Comparison of ENCODE assay signal across 11 cellular contexts in the genomic region with DNA sequence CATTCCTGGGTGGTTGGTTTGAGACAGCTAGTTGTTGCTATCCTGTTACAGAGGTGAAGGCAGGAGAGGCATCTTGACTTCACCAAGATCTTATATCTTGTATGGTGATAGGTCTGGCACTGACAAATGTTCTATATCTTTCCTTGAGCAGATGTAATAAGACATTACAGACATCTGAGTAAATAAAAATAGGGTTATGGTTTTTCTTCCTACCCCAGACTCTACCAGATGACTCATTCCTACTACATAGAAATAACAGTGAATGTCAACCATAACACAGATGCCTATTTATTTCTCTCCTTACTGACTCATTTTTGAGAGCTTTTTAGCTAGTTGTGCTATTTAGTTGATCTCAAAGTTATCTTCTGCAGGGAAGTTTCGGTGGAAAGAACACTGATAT. TPM values are rescaled to one million over a fixed set of nuclear protein-coding genes. Genes with fewer than 3 reads are reported as not detected.
DNase-seq lines count a peak whose midpoint lies in the region; ATAC-seq and TF ChIP-seq lines count a peak whose summit lies in the region.
"Had no signal": no experiment of that assay in that cellular context is flagged by ENCODE, and none has a peak within 500 bp of the region (broad histone marks: within the 10 kb centered on the region; RNA-seq: fewer than 3 reads in every experiment).

No MANE protein-coding gene starts in this region.

- CTCF ChIA-PET in activated CD8-positive, alpha-beta T cell treated with anti-CD3 and anti-CD28 coated beads for 36 hours (lab: Charles Lee): interaction anchor here (1.0 to 1.5 kb wide), 2 partner anchors 12 to 14 kb away, joined by 3 to 5 read pairs; no protein-coding TSS in a partner anchor

- no peaks in the 10 kb centered on the region for H3K9me3 Mint-ChIP-seq in activated T-cell treated with anti-CD3 and anti-CD28 coated beads, Interleukin-2, amount 50 U/mL, for 24 hours
- H3K9me3 Mint-ChIP-seq in activated CD8-positive, alpha-beta T cell treated with anti-CD3 and anti-CD28 coated beads for 36 hours: no peaks in the 10 kb centered on the region
- no peaks in the 10 kb centered on the region for H3K9me3 Mint-ChIP-seq in stimulated activated memory B cell treated with anti-CD40 and anti-IgM and Interleukin-4, amounts not matched to agents 10 μg/mL and 1 μg/mL and 100 μg/mL, for 72 hours

- no peak for TF ChIP-seq CTCF in activated CD8-positive, alpha-beta T cell treated with anti-CD3 and anti-CD28 coated beads for 36 hours (IDR thresholded peaks at IDR 0.05)
- TF ChIP-seq CTCF in heart left ventricle (IDR thresholded peaks at IDR 0.05): no peak

- ATAC-seq in HG02885 (IDR thresholded peaks at IDR 0.05; ENCODE audit: poor library complexity, unreplicated experiment) (peak; percentile 72), heart left ventricle (no peak)
- peak; percentile 77 for ATAC-seq in activated CD8-positive, alpha-beta T cell treated with anti-CD3 and anti-CD28 coated beads for 36 hours
- no peak for ATAC-seq in stimulated activated memory B cell treated with anti-CD40 and anti-IgM and Interleukin-4, amounts not matched to agents 10 μg/mL and 1 μg/mL and 100 μg/mL, for 72 hours

- no peak overlapping the region for H3K4me3 ChIP-seq in heart left ventricle
- H3K4me3 ChIP-seq: Peyer's patch had no signal

- H3K27me3 ChIP-seq in heart left ventricle: no peaks in the 10 kb centered on the region
- H3K27me3 ChIP-seq: Peyer's patch had no signal

- H3K27me3 Mint-ChIP-seq in activated T-cell treated with anti-CD3 and anti-CD28 coated beads, Interleukin-2, amount 50 U/mL, for 24 hours: peaks cover 8% of the 10 kb centered on the region
- H3K27me3 Mint-ChIP-seq in activated CD8-positive, alpha-beta T cell treated with anti-CD3 and anti-CD28 coated beads for 36 hours: no peaks in the 10 kb centered on the region
- no peaks in the 10 kb centered on the region for H3K27me3 Mint-ChIP-seq in stimulated activated memory B cell treated with anti-CD40 and anti-IgM and Interleukin-4, amounts not matched to agents 10 μg/mL and 1 μg/mL and 100 μg/mL, for 72 hours

- POLR2A ChIA-PET in activated CD8-positive, alpha-beta T cell treated with anti-CD3 and anti-CD28 coated beads for 36 hours (lab: Charles Lee): interaction anchor here (1.5 kb wide), 1 partner anchor 12 kb away, joined by 4 read pairs; no protein-coding TSS in a partner anchor

- DNase-seq in activated T-cell treated with anti-CD3 and anti-CD28 coated beads, Interleukin-2, amount 50 U/mL, for 24 hours: no peak
- DNase-seq in activated T-cell treated with anti-CD3 and anti-CD28 coated beads for 4 hours: no peak
- no peak for DNase-seq in activated CD8-positive, alpha-beta T cell treated with anti-CD3 and anti-CD28 coated beads for 36 hours
- no peak for DNase-seq in heart left ventricle
- DNase-seq in NCI-H1105 treated with DMSO at 0.1 percent for 48 hours (lab: John Stamatoyannopoulos, UW): no peak
- DNase-seq in DMS 273 treated with DMSO at 0.1 percent for 48 hours (lab: John Stamatoyannopoulos, UW): no peak
- DNase-seq: Peyer's patch had no signal

- no peak for TF ChIP-seq POLR2A in heart left ventricle (IDR thresholded peaks at IDR 0.05)

- H3K4me3 Mint-ChIP-seq in activated T-cell treated with anti-CD3 and anti-CD28 coated beads, Interleukin-2, amount 50 U/mL, for 24 hours: no peak overlapping the region
- no peak overlapping the region for H3K4me3 Mint-ChIP-seq in activated CD8-positive, alpha-beta T cell treated with anti-CD3 and anti-CD28 coated beads for 36 hours
- H3K4me3 Mint-ChIP-seq in stimulated activated memory B cell treated with anti-CD40 and anti-IgM and Interleukin-4, amounts not matched to agents 10 μg/mL and 1 μg/mL and 100 μg/mL, for 72 hours: no peak overlapping the region

- H3K4me1 Mint-ChIP-seq in activated T-cell treated with anti-CD3 and anti-CD28 coated beads, Interleukin-2, amount 50 U/mL, for 24 hours (ENCODE audit: low read depth): peaks cover 14% of the 10 kb centered on the region
- H3K4me1 Mint-ChIP-seq in activated CD8-positive, alpha-beta T cell treated with anti-CD3 and anti-CD28 coated beads for 36 hours (ENCODE audit: low read depth): peaks cover 12% of the 10 kb centered on the region
- no peaks in the 10 kb centered on the region for H3K4me1 Mint-ChIP-seq in stimulated activated memory B cell treated with anti-CD40 and anti-IgM and Interleukin-4, amounts not matched to agents 10 μg/mL and 1 μg/mL and 100 μg/mL, for 72 hours

- peaks cover 0 to 14% (median 0%) of the 10 kb centered on the region in 12 donors for H3K9me3 ChIP-seq in heart left ventricle
- H3K9me3 ChIP-seq: Peyer's patch had no signal

- intact Hi-C loops in activated CD8-positive, alpha-beta T cell treated with anti-CD3 and anti-CD28 coated beads for 36 hours (cut with micrococcal nuclease): no loop called here
- intact Hi-C loops in heart left ventricle (cut with DNase I): loop anchor here in 1 of 10 donors (10.0 kb wide), 1 partner anchor 55 kb away; the partner anchor contains the start of gene ARMCX4

- H3K36me3 Mint-ChIP-seq in activated T-cell treated with anti-CD3 and anti-CD28 coated beads, Interleukin-2, amount 50 U/mL, for 24 hours (ENCODE audit: low read depth): peaks cover 27% of the 10 kb centered on the region
- H3K36me3 Mint-ChIP-seq in activated CD8-positive, alpha-beta T cell treated with anti-CD3 and anti-CD28 coated beads for 36 hours (ENCODE audit: low read depth): peaks cover 31% of the 10 kb centered on the region
- peaks cover 36% of the 10 kb centered on the region for H3K36me3 Mint-ChIP-seq in stimulated activated memory B cell treated with anti-CD40 and anti-IgM and Interleukin-4, amounts not matched to agents 10 μg/mL and 1 μg/mL and 100 μg/mL, for 72 hours

- H3K27ac Mint-ChIP-seq in activated T-cell treated with anti-CD3 and anti-CD28 coated beads, Interleukin-2, amount 50 U/mL, for 24 hours: peak overlapping the region; percentile 62
- peak overlapping the region; percentile 34 for H3K27ac Mint-ChIP-seq in activated CD8-positive, alpha-beta T cell treated with anti-CD3 and anti-CD28 coated beads for 36 hours
- H3K27ac Mint-ChIP-seq in stimulated activated memory B cell treated with anti-CD40 and anti-IgM and Interleukin-4, amounts not matched to agents 10 μg/mL and 1 μg/mL and 100 μg/mL, for 72 hours: peak overlapping the region; percentile 54

- no peaks in the 10 kb centered on the region for H3K4me1 ChIP-seq in heart left ventricle
- H3K4me1 ChIP-seq: Peyer's patch had no signal

- WGBS in heart left ventricle, 4 donors: 85 to 95% (median 91%) methylated on average over 1 of the region's 1 CpG

- peaks cover 0 to 50% (median 13%) of the 10 kb centered on the region in 9 donors for H3K36me3 ChIP-seq in heart left ventricle
- H3K36me3 ChIP-seq: Peyer's patch had no signal

- no peak overlapping the region for H3K27ac ChIP-seq in heart left ventricle
- H3K27ac ChIP-seq: Peyer's patch had no signal

RNA-seq across cellular contexts. Expression of gene HNRNPH2, which starts 21.9 kb away (rescaled TPM):
- 10 to 100 TPM; 18.3 to 18.5 TPM for total RNA-seq in activated CD8-positive, alpha-beta T cell treated with anti-CD3 and anti-CD28 coated beads for 36 hours
- total RNA-seq in heart left ventricle: 10 to 100 TPM; 36.5 to 71.8 (median 56.8) TPM
- polyA plus RNA-seq in heart left ventricle: 10 to 100 TPM; 37.0 to 71.9 TPM

RNA-seq across cellular contexts. Expression of gene GLA, which starts 22.2 kb away (rescaled TPM):
- 10 to 100 TPM; 38.8 to 44.6 TPM for total RNA-seq in activated CD8-positive, alpha-beta T cell treated with anti-CD3 and anti-CD28 coated beads for 36 hours
- total RNA-seq in heart left ventricle: 10 to 100 TPM in 7 of 9 donors, 1 to 10 TPM in 2; 5.2 to 27.5 (median 11.1) TPM
- polyA plus RNA-seq in heart left ventricle: 10 to 100 TPM; 16.4 to 19.9 TPM

RNA-seq across cellular contexts. Expression of gene RPL36A, which starts 39.1 kb away (rescaled TPM):
- 100 to 1,000 TPM; 264 to 302 TPM for total RNA-seq in activated CD8-positive, alpha-beta T cell treated with anti-CD3 and anti-CD28 coated beads for 36 hours
- 100 to 1,000 TPM in 2 of 9 donors, 10 to 100 TPM in 7; 47.8 to 757 (median 69.7) TPM for total RNA-seq in heart left ventricle
- polyA plus RNA-seq in heart left ventricle: 1,000 to 10,000 TPM; 1,215 to 2,246 TPM

RNA-seq across cellular contexts. Expression of gene BTK, which starts 43.9 kb away (rescaled TPM):
- total RNA-seq in activated CD8-positive, alpha-beta T cell treated with anti-CD3 and anti-CD28 coated beads for 36 hours: 1 to 10 TPM; 1.3 to 1.6 TPM
- 10 to 100 TPM in 1 of 9 donors, 1 to 10 TPM in 4, under 1 TPM in 4; 0.25 to 18.8 (median 1.6) TPM for total RNA-seq in heart left ventricle
- 1 to 10 TPM; 1.4 to 1.5 TPM for polyA plus RNA-seq in heart left ventricle
- polyA plus RNA-seq: AG04450, neural cell had no signal

RNA-seq across cellular contexts. Expression of gene ARMCX4, which starts 55.3 kb away (rescaled TPM):
- 1 to 10 TPM; 4.8 to 5.8 TPM for total RNA-seq in activated CD8-positive, alpha-beta T cell treated with anti-CD3 and anti-CD28 coated beads for 36 hours
- 10 to 100 TPM in 1 of 9 donors, 1 to 10 TPM in 8; 1.1 to 11.0 (median 5.1) TPM for total RNA-seq in heart left ventricle
- polyA plus RNA-seq in heart left ventricle: 10 to 100 TPM in 1 of 2 donors, 1 to 10 TPM in 1; 4.2 to 21.1 TPM

Comparison
In these comparisons a context has a peak if more than half of its experiments do, and no peak if none do; other contexts are left out.
1. ATAC-seq: peak in HG02885 (single experiment) and activated CD8-positive, alpha-beta T cell treated with anti-CD3 and anti-CD28 coated beads for 36 hours (single experiment); none in stimulated activated memory B cell treated with anti-CD40 and anti-IgM and Interleukin-4, amounts not matched to agents 10 μg/mL and 1 μg/mL and 100 μg/mL, for 72 hours (single experiment) and heart left ventricle (0 of 4).
2. Peak in every context shown above with its lines, with median percentiles within 50 percentile points of each other: H3K27ac Mint-ChIP-seq.